Comparison of ENCODE assay signal across 15 cellular contexts in the genomic region with DNA sequence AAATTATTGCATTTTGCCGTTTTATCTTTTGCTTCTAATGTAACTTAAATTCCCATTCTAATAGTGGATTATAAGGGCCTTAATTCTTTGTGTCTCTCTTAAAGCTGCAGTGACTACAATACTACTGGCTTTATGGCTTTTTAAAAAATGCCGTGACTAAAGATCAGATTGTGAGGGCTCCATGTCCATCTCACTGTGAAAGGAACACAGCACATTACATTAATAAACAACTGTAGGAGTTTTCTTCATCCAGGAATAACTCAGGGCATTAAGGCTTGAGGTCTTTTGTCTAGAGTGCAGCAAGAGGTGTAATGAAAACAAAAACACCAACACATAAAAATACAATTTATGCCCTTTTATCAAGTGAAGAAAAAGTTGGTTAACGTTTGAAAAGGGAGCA.
"Had no signal": no experiment of that assay in that cellular context is flagged by ENCODE, and none has a peak within 500 bp of the region (broad histone marks: within the 10 kb centered on the region; RNA-seq: fewer than 3 reads in every experiment).

No MANE protein-coding gene starts in this region.

- H3K27me3 ChIP-seq: ascending aorta, foreskin keratinocyte, thyroid gland, vagina had no signal

- H3K36me3 ChIP-seq: ascending aorta, cardiac muscle cell, heart left ventricle, thyroid gland, vagina had no signal

- DNase-seq: activated CD4-positive, alpha-beta T cell treated with anti-CD3 and anti-CD28 coated beads for 4 hours; activated CD8-positive, alpha-beta T cell treated with anti-CD3 and anti-CD28 coated beads, Interleukin-2, amount 10 ng/mL, durations not matched to agents 7 days and 5 days; activated naive CD4-positive, alpha-beta T cell treated with Interleukin-2 at 50 U/mL for 16 hours; activated naive CD8-positive, alpha-beta T cell treated with anti-CD3 and anti-CD28 coated beads, Interleukin-2, amount 50 U/mL, for 24 hours; foreskin keratinocyte; heart left ventricle; naive thymus-derived CD4-positive, alpha-beta T cell; stimulated activated CD4-positive, alpha-beta T cell treated with anti-CD3 and anti-CD28 coated beads, Interleukin-4, amount 100 ng/mL, for 1 hour; stimulated activated CD8-positive, alpha-beta memory T cell treated with anti-CD3 and anti-CD28 coated beads, Interleukin-4, amount 100 ng/mL, for 48 hours; stimulated activated naive CD8-positive, alpha-beta T cell treated with anti-CD3 and anti-CD28 coated beads, Interleukin-15, amount 100 ng/mL, for 72 hours; T1000; thyroid gland had no signal

- H3K4me1 ChIP-seq: ascending aorta, foreskin keratinocyte, thyroid gland had no signal

- H3K9me3 ChIP-seq: ascending aorta, heart left ventricle, thyroid gland, vagina had no signal

- H3K4me3 ChIP-seq: ascending aorta, cardiac muscle cell, heart left ventricle, thyroid gland, vagina had no signal

- H3K27ac ChIP-seq: ascending aorta, cardiac muscle cell, foreskin keratinocyte, heart left ventricle, thyroid gland, vagina had no signal
